15 cellular contexts compared by ENCODE assay signal in genomic region chr17:422196-422930, GRCh38. TPM values are rescaled to one million over a fixed set of nuclear protein-coding genes. Genes with fewer than 3 reads are reported as not detected.
DNase-seq lines count a peak whose midpoint lies in the region; TF ChIP-seq lines count a peak whose summit lies in the region.
"Had no signal": no experiment of that assay in that cellular context is flagged by ENCODE, and none has a peak within 500 bp of the region (broad histone marks: within the 10 kb centered on the region; RNA-seq: fewer than 3 reads in every experiment).

No MANE protein-coding gene starts in this region.

- no peak overlapping the region for H2BK12ac ChIP-seq in neuronal stem cell (ENCODE audit: low read length)

- no peak for TF ChIP-seq CTCF in HEK293 (tag by site-specific recombination; IDR thresholded peaks at IDR 0.05)

- peak overlapping the region; percentile 26 for H2BK120ac ChIP-seq in neuronal stem cell (ENCODE audit: low read depth, low read length)

- H3K36me3 ChIP-seq in HEK293 (ENCODE audit: control insufficient read depth in 2 of 2, insufficient read depth in 1 of 2, low read length in 2 of 2) (no peaks in the 10 kb centered on the region), neuronal stem cell (replicated peaks in 1 of 2; ENCODE audit: control insufficient read depth in 2 of 2, insufficient read depth in 2 of 2, low read length in 2 of 2) (no peaks in the 10 kb centered on the region)
- H3K36me3 ChIP-seq: HAP-1 had no signal

- no peaks in the 10 kb centered on the region for H3K79me1 ChIP-seq in neuronal stem cell (ENCODE audit: low read depth, low read length)

- H3K4me3 ChIP-seq in HEK293 (ENCODE audit: low read depth, low read length) (no peak overlapping the region), neuronal stem cell (ENCODE audit: low read length in 2 of 2) (no peak overlapping the region)
- H3K4me3 ChIP-seq: HAP-1, SK-N-MC had no signal

- POLR2A ChIA-PET in HEK293 (lab: Yijun Ruan, JAX): interaction anchor here (1.2 kb wide), 1 partner anchor 10 kb away, joined by 7 read pairs; no protein-coding TSS in a partner anchor

- H3K4me2 ChIP-seq in neuronal stem cell (ENCODE audit: insufficient read depth, low read length, poor library complexity, severe bottlenecking): no peak overlapping the region

- DNase-seq in activated effector memory CD4-positive, alpha-beta T cell treated with anti-CD3 and anti-CD28 coated beads, Interleukin-2, amount 50 U/mL, for 16 hours: peak; percentile 44
- no peak for DNase-seq in activated effector memory CD4-positive, alpha-beta T cell treated with Interleukin-2 at 50 U/mL for 16 hours
- DNase-seq in iPS-NIHi11 (ENCODE audit: low spot score) (peak; percentile 21), neuronal stem cell (ENCODE audit: low spot score) (no peak), SKM-1 (lab: John Stamatoyannopoulos, UW; ENCODE audit: unreplicated experiment) (no peak), NCI-H2227 treated with DMSO at 0.1 percent for 48 hours (lab: John Stamatoyannopoulos, UW) (no peak)
- no peak for DNase-seq in stimulated activated CD8-positive, alpha-beta memory T cell treated with anti-CD3 and anti-CD28 coated beads, Interleukin-4, amount 100 ng/mL, for 48 hours
- DNase-seq: COR-L47, KBM-7, NCI-H1436, NCI-H2081, NCI-H510A treated with DMSO at 0.1 percent for 48 hours had no signal

- H2BK15ac ChIP-seq in neuronal stem cell (ENCODE audit: low read length): peak overlapping the region; percentile 3

- no CpG with 5 or more reads among the region's 16 CpGs for WGBS in neuronal stem cell (ENCODE audit: extremely low coverage in 2 of 2, insufficient read length in 2 of 2, insufficient replicate concordance in 1 of 2), 2 donors

- H4K8ac ChIP-seq in neuronal stem cell (ENCODE audit: low read depth, low read length): no peak overlapping the region

- no peaks in the 10 kb centered on the region for H3K9me3 ChIP-seq in HEK293 (ENCODE audit: control insufficient read depth, insufficient read depth, low read depth, low read length)
- H3K9me3 ChIP-seq in neuronal stem cell (replicated peaks in 1 of 2; ENCODE audit: control insufficient read depth in 2 of 2, insufficient read depth in 1 of 2, low read depth in 1 of 2, low read length in 2 of 2): peaks cover 0 to 2% of the 10 kb centered on the region in 2 donors
- H3K9me3 ChIP-seq: HAP-1 had no signal

- H3K18ac ChIP-seq in neuronal stem cell (ENCODE audit: low read length): peak overlapping the region; percentile 58

- no peaks in the 10 kb centered on the region for H3K27me3 ChIP-seq in neuronal stem cell (ENCODE audit: control insufficient read depth in 3 of 3, insufficient read depth in 3 of 3, low read depth in 1 of 3, low read length in 3 of 3)

- H3K23ac ChIP-seq in neuronal stem cell (ENCODE audit: low read depth, low read length, poor library complexity): no peak overlapping the region

- no peaks in the 10 kb centered on the region for H3K4me1 ChIP-seq in HEK293 (ENCODE audit: control insufficient read depth, insufficient read depth, low read length)
- H3K4me1 ChIP-seq in neuronal stem cell (ENCODE audit: control insufficient read depth in 2 of 2, insufficient read depth in 1 of 2, low read depth in 1 of 2, low read length in 2 of 2): peaks cover 7 to 8% of the 10 kb centered on the region in 2 donors
- H3K4me1 ChIP-seq: HAP-1 had no signal

- H3K14ac ChIP-seq in neuronal stem cell (ENCODE audit: low read length): no peak overlapping the region

- CTCF ChIA-PET in HEK293 (lab: Yijun Ruan, JAX): interaction anchor here (0.6 to 2.2 kb wide), 5 partner anchors 10 to 577 kb away, joined by 3 to 16 read pairs (median 4); no protein-coding TSS in a partner anchor

- H2AK5ac ChIP-seq in neuronal stem cell (ENCODE audit: low read depth, low read length): no peak overlapping the region

- no peak overlapping the region for H3K4ac ChIP-seq in neuronal stem cell (ENCODE audit: low read length)

- no peak overlapping the region for H4K91ac ChIP-seq in neuronal stem cell (ENCODE audit: low read depth, low read length, poor library complexity)

- H3K27ac ChIP-seq in HEK293 (ENCODE audit: extremely low read depth, low read depth, low read length) (no peak overlapping the region), neuronal stem cell (replicated peaks; ENCODE audit: low read length) (no peak overlapping the region)
- H3K27ac ChIP-seq: SK-N-MC had no signal

- H2AFZ ChIP-seq in neuronal stem cell (ENCODE audit: low read length): peak overlapping the region; percentile 68

- peak overlapping the region; percentile 7 for H2BK5ac ChIP-seq in neuronal stem cell (ENCODE audit: low read length)

- no peak overlapping the region for H3K9ac ChIP-seq in neuronal stem cell (ENCODE audit: low read depth, low read length, poor library complexity)

TF ChIP-seq in HEK293, 187 proteins besides CTCF, POLR2A, EP300 and RAD21:
- TF ChIP-seq GLIS2 (tag by site-specific recombination; IDR thresholded peaks at IDR 0.05): 0 out of 2 replicates have a peak, but pooled peaks have one; percentile 20
- TF ChIP-seq ZNF366 (tag by site-specific recombination; conservative IDR thresholded peaks at IDR 0.05): no peak
- TF ChIP-seq ZNF394 (tag by site-specific recombination; IDR thresholded peaks at IDR 0.05; ENCODE audit: borderline replicate concordance): no peak
- no peak for TF ChIP-seq ZNF518A (tag by site-specific recombination; conservative IDR thresholded peaks at IDR 0.05; ENCODE audit: low read depth)
- TF ChIP-seq ZNF785 (tag by site-specific recombination; IDR thresholded peaks at IDR 0.05): no peak
- TF ChIP-seq GLIS1 (tag by site-specific recombination; IDR thresholded peaks at IDR 0.05): peak; percentile 62
- TF ChIP-seq OVOL3 (tag by site-specific recombination; IDR thresholded peaks at IDR 0.05): no peak
- TF ChIP-seq PRDM4 (tag by site-specific recombination; IDR thresholded peaks at IDR 0.05): 0 out of 2 replicates have a peak, but pooled peaks have one; percentile 11
- TF ChIP-seq MYNN (tag by site-specific recombination; IDR thresholded peaks at IDR 0.05; ENCODE audit: borderline replicate concordance): no peak
- no peak for TF ChIP-seq ZNF24 (tag by site-specific recombination; IDR thresholded peaks at IDR 0.05)
- TF ChIP-seq IKZF3 (tag by site-specific recombination; IDR thresholded peaks at IDR 0.05): no peak
- no peak for TF ChIP-seq ZNF174 (tag by site-specific recombination; IDR thresholded peaks at IDR 0.05)

RNA-seq across cellular contexts. Expression of gene RFLNB, which starts 23.4 kb away (rescaled TPM):
- 16.8 TPM for polyA plus RNA-seq in neuronal stem cell (2013, experiment 1 of 2)
- polyA plus RNA-seq in neuronal stem cell (2013, experiment 2 of 2): 18.1 TPM

Comparison
In these comparisons a context has a peak if more than half of its experiments do, and no peak if none do; other contexts are left out.
1. DNase-seq: peak in activated effector memory CD4-positive, alpha-beta T cell treated with anti-CD3 and anti-CD28 coated beads, Interleukin-2, amount 50 U/mL, for 16 hours (single experiment) and iPS-NIHi11 (single experiment); none in activated effector memory CD4-positive, alpha-beta T cell treated with Interleukin-2 at 50 U/mL for 16 hours (single experiment), neuronal stem cell (single experiment), SKM-1 (single experiment), NCI-H2227 treated with DMSO at 0.1 percent for 48 hours (single experiment) and stimulated activated CD8-positive, alpha-beta memory T cell treated with anti-CD3 and anti-CD28 coated beads, Interleukin-4, amount 100 ng/mL, for 48 hours (single experiment).